Comparison of ENCODE assay signal across 32 cellular contexts in genomic region chr2:136154384-136154783, GRCh38. TPM values are rescaled to one million over a fixed set of nuclear protein-coding genes. Genes with fewer than 3 reads are reported as not detected.
"Had no signal": no experiment of that assay in that cellular context is flagged by ENCODE, and none has a peak within 500 bp of the region (broad histone marks: within the 10 kb centered on the region; RNA-seq: fewer than 3 reads in every experiment).

No MANE protein-coding gene starts in this region.

- H3K27ac ChIP-seq: foreskin keratinocyte, heart left ventricle, left ventricle myocardium inferior, pancreas, right atrium auricular region, suprapubic skin, tibial nerve had no signal

- H3K27me3 Mint-ChIP-seq: activated CD4-positive, alpha-beta memory T cell treated with anti-CD3 and anti-CD28 coated beads for 36 hours; activated naive CD4-positive, alpha-beta T cell treated with anti-CD3 and anti-CD28 coated beads, Interleukin-2, amount 50 U/mL, for 24 hours; activated naive CD8-positive, alpha-beta T cell treated with anti-CD3 and anti-CD28 coated beads, Interleukin-2, amount 50 U/mL, for 24 hours; stimulated activated naive B cell treated with anti-CD40 and anti-IgM and Interleukin-4, amounts not matched to agents 10 μg/mL and 1 μg/mL and 100 μg/mL, for 72 hours had no signal

- DNase-seq: activated CD4-positive, alpha-beta memory T cell treated with anti-CD3 and anti-CD28 coated beads for 36 hours; activated CD4-positive, alpha-beta T cell treated with anti-CD3 and anti-CD28 coated beads, Interleukin-2, amount 10 ng/mL, durations not matched to agents 24 days and 14 days; activated CD4-positive, CD25-positive, alpha-beta regulatory T cell treated with anti-CD3 and anti-CD28 coated beads, Interleukin-2, amount 50 U/mL, for 72 hours; activated naive CD8-positive, alpha-beta T cell treated with anti-CD3 and anti-CD28 coated beads, Interleukin-2, amount 50 U/mL, for 24 hours; activated T-cell treated with anti-CD3 and anti-CD28 coated beads, Interleukin-2, amount 50 U/mL, for 48 hours; amygdala; caudate nucleus; endodermal cell; foreskin keratinocyte; heart left ventricle; left ventricle myocardium inferior; mucosa of descending colon; nephron progenitor cell; nucleus accumbens; pancreas; stimulated activated CD4-positive, alpha-beta T cell treated with anti-CD3 and anti-CD28 coated beads, Interleukin-1b, Interleukin-23, amount 100 ng/mL, for 48 hours; stimulated activated CD4-positive, alpha-beta T cell treated with anti-CD3 and anti-CD28 coated beads, Interleukin-4, amount 100 ng/mL, for 4 hours; stimulated activated CD8-positive, alpha-beta memory T cell treated with anti-CD3 and anti-CD28 coated beads, Interleukin-4, amount 100 ng/mL, for 48 hours; stimulated activated naive B cell treated with anti-CD40 and anti-IgM and Interleukin-4, amounts not matched to agents 10 μg/mL and 1 μg/mL and 100 μg/mL, for 72 hours; SW 1271; T-helper 9 cell; WERI-Rb-1 had no signal

- ATAC-seq: activated naive CD8-positive, alpha-beta T cell treated with anti-CD3 and anti-CD28 coated beads, Interleukin-2, amount 50 U/mL, for 24 hours; esophagus mucosa; foreskin keratinocyte; heart left ventricle; mucosa of descending colon; pancreas; stimulated activated naive B cell treated with anti-CD40 and anti-IgM and Interleukin-4, amounts not matched to agents 10 μg/mL and 1 μg/mL and 100 μg/mL, for 72 hours had no signal

- H3K4me1 Mint-ChIP-seq: nephron progenitor cell had no signal

- H3K4me2 ChIP-seq: smooth muscle cell had no signal

- H3K4me1 ChIP-seq: foreskin keratinocyte, heart left ventricle, left ventricle myocardium inferior, pancreas, right atrium auricular region, suprapubic skin, tibial nerve had no signal

- H3K36me3 ChIP-seq: heart left ventricle, left ventricle myocardium inferior, pancreas, right atrium auricular region, suprapubic skin, tibial nerve, WERI-Rb-1 had no signal

- H3K4me3 ChIP-seq: heart left ventricle, left ventricle myocardium inferior, lung, mucosa of descending colon, pancreas, right atrium auricular region, smooth muscle cell, suprapubic skin, tibial nerve had no signal

- H3K36me3 Mint-ChIP-seq: activated CD4-positive, alpha-beta memory T cell treated with anti-CD3 and anti-CD28 coated beads for 36 hours; activated naive CD4-positive, alpha-beta T cell treated with anti-CD3 and anti-CD28 coated beads, Interleukin-2, amount 50 U/mL, for 24 hours had no signal

- H3K9me3 ChIP-seq: heart left ventricle, left ventricle myocardium inferior, mucosa of descending colon, pancreas, right atrium auricular region, suprapubic skin, tibial nerve had no signal

- H3K9me3 Mint-ChIP-seq: activated CD4-positive, alpha-beta memory T cell treated with anti-CD3 and anti-CD28 coated beads for 36 hours; activated naive CD4-positive, alpha-beta T cell treated with anti-CD3 and anti-CD28 coated beads, Interleukin-2, amount 50 U/mL, for 24 hours; activated naive CD8-positive, alpha-beta T cell treated with anti-CD3 and anti-CD28 coated beads, Interleukin-2, amount 50 U/mL, for 24 hours; activated T-helper 2 cell treated with anti-CD3 and anti-CD28 coated beads, Interferon-gamma antibody, Interleukin-2, Interleukin-4, amounts not matched to agents 10 μg/mL and 5 μg/mL and 100 μg/mL, durations not matched to agents 14 hours and 24 hours and 36 hours had no signal

- H3K4me3 Mint-ChIP-seq: activated CD4-positive, alpha-beta memory T cell treated with anti-CD3 and anti-CD28 coated beads for 36 hours; activated CD4-positive, alpha-beta T cell treated with anti-CD3 and anti-CD28 coated beads, Interleukin-2, amount 10 ng/mL, durations not matched to agents 24 days and 14 days; activated naive CD4-positive, alpha-beta T cell treated with anti-CD3 and anti-CD28 coated beads, Interleukin-2, amount 50 U/mL, for 24 hours; activated naive CD8-positive, alpha-beta T cell treated with anti-CD3 and anti-CD28 coated beads, Interleukin-2, amount 50 U/mL, for 24 hours; endodermal cell; nephron progenitor cell; stimulated activated naive B cell treated with anti-CD40 and anti-IgM and Interleukin-4, amounts not matched to agents 10 μg/mL and 1 μg/mL and 100 μg/mL, for 72 hours; T-helper 1 cell treated with Interleukin-12 subunit alpha and Interleukin-12 subunit beta and Interleukin-4 antibody, amounts not matched to agents 30 μg/mL and 1 μg/mL, for 36 hours had no signal

- H3K27ac Mint-ChIP-seq: activated CD4-positive, alpha-beta memory T cell treated with anti-CD3 and anti-CD28 coated beads for 36 hours; activated CD4-positive, alpha-beta T cell treated with anti-CD3 and anti-CD28 coated beads, Interleukin-2, amount 10 ng/mL, durations not matched to agents 24 days and 14 days; activated naive CD4-positive, alpha-beta T cell treated with anti-CD3 and anti-CD28 coated beads, Interleukin-2, amount 50 U/mL, for 24 hours; activated naive CD8-positive, alpha-beta T cell treated with anti-CD3 and anti-CD28 coated beads, Interleukin-2, amount 50 U/mL, for 24 hours; activated T-helper 2 cell treated with anti-CD3 and anti-CD28 coated beads, Interferon-gamma antibody, Interleukin-2, Interleukin-4, amounts not matched to agents 10 μg/mL and 5 μg/mL and 100 μg/mL, durations not matched to agents 14 hours and 24 hours and 36 hours; endodermal cell; nephron progenitor cell; stimulated activated naive B cell treated with anti-CD40 and anti-IgM and Interleukin-4, amounts not matched to agents 10 μg/mL and 1 μg/mL and 100 μg/mL, for 72 hours; T-helper 1 cell treated with Interleukin-12 subunit alpha and Interleukin-12 subunit beta and Interleukin-4 antibody, amounts not matched to agents 30 μg/mL and 1 μg/mL, for 36 hours had no signal

- H3K27me3 ChIP-seq: foreskin keratinocyte, heart left ventricle, pancreas, right atrium auricular region, suprapubic skin, tibial nerve had no signal

RNA-seq across cellular contexts. Expression of gene CXCR4, which starts 36.4 kb away (rescaled TPM):
- total RNA-seq: foreskin keratinocyte, myocyte had no signal
